7 cellular contexts compared by ENCODE assay signal in the genomic region with DNA sequence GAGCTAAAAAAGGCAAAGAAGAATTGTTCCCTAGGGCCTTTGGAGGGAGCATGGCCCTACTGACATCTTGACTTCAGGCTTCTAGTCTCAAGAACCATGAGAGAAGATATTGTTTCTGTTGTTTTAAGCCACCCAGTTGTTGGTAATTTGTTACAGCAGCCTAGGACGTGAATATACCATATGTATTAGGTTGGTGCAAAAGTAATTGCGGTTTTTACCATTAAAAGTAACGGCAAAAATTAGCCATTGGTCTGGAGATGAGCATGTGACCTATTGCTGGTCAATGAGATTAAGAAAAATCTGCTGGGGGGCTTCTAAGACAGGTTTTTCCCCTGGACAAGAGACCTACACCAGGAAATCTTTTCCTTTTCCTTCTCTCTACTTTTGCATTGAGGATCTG. TPM values are rescaled to one million over a fixed set of nuclear protein-coding genes. Genes with fewer than 3 reads are reported as not detected.
"Had no signal": no experiment of that assay in that cellular context is flagged by ENCODE, and none has a peak within 500 bp of the region (broad histone marks: within the 10 kb centered on the region; RNA-seq: fewer than 3 reads in every experiment).

No MANE protein-coding gene starts in this region.

- H2AFZ ChIP-seq: GM23248 had no signal

- H3K27ac ChIP-seq: GM23248 had no signal

- DNase-seq: GM23248, GOT3, H7, KG1 had no signal

- H3K4me3 ChIP-seq: GM23248, HAP-1 had no signal

- H3K36me3 ChIP-seq: HAP-1 had no signal

- H3K4me1 ChIP-seq: HAP-1 had no signal

- H3K9ac ChIP-seq: GM23248 had no signal

- H3K27ac Mint-ChIP-seq: IgD-negative memory B cell had no signal

- H3K9me3 ChIP-seq: HAP-1 had no signal

RNA-seq across cellular contexts. Expression of gene HRK, which starts 9.8 kb away (rescaled TPM):
- total RNA-seq: GM23248, HT-29 had no signal
